In genomic region chr10:80203835-80204148, GRCh38 we compare ENCODE assay signal across 8 cellular contexts. TPM values are rescaled to one million over a fixed set of nuclear protein-coding genes. Genes with fewer than 3 reads are reported as not detected.
DNase-seq lines count a peak whose midpoint lies in the region; FAIRE-seq and TF ChIP-seq lines count a peak whose summit lies in the region.

No MANE protein-coding gene starts in this region.

- peak overlapping the region; percentile 67 for H3K4me3 ChIP-seq in Jurkat, Clone E6-1 (ENCODE audit: low read length)
- peak overlapping the region; percentile 88 to 93 for H3K4me3 ChIP-seq in neutrophil (ENCODE audit: low read depth in 1 of 2, low read length in 1 of 2)

- H3K27ac Mint-ChIP-seq in Calu3 (ENCODE audit: unreplicated experiment): peak overlapping the region; percentile 94
- H3K27ac Mint-ChIP-seq in dendritic cell treated with granulocyte-macrophage colony-stimulating factor and Interleukin-4, amounts not matched to agents 40 ng/mL and 50 ng/mL, for 4 days: peak overlapping the region; percentile 98

- H3K27ac ChIP-seq in neutrophil: peak overlapping the region; percentile 91

- TSS peak; percentile 10 for BruUV-seq in Calu3 (replicated peaks; lab: Mats Ljungman, UMichigan)

- CTCF ChIA-PET in Calu3 (lab: Charles Lee): interaction anchor here (0.7 to 1.3 kb wide), 6 partner anchors 9 to 60 kb away, joined by 3 to 8 read pairs (median 4); no protein-coding TSS in a partner anchor

- no peaks in the 10 kb centered on the region for H3K9me3 Mint-ChIP-seq in Calu3 (ENCODE audit: low read depth, unreplicated experiment)
- H3K9me3 Mint-ChIP-seq in dendritic cell treated with granulocyte-macrophage colony-stimulating factor and Interleukin-4, amounts not matched to agents 40 ng/mL and 50 ng/mL, for 4 days: no peaks in the 10 kb centered on the region

- H3K27me3 ChIP-seq in neutrophil: no peaks in the 10 kb centered on the region

- TF ChIP-seq POLR2A in H54 (IDR thresholded peaks at IDR 0.05; ENCODE audit: low read depth, low read length): no peak

- H3K4me3 Mint-ChIP-seq in Calu3 (ENCODE audit: low read depth, unreplicated experiment): peak overlapping the region; percentile 86
- H3K4me3 Mint-ChIP-seq in dendritic cell treated with granulocyte-macrophage colony-stimulating factor and Interleukin-4, amounts not matched to agents 40 ng/mL and 50 ng/mL, for 4 days: peak overlapping the region; percentile 88

- peaks cover 96% of the 10 kb centered on the region for H3K36me3 Mint-ChIP-seq in Calu3 (ENCODE audit: insufficient read depth, unreplicated experiment)
- peaks cover 30% of the 10 kb centered on the region for H3K36me3 Mint-ChIP-seq in dendritic cell treated with granulocyte-macrophage colony-stimulating factor and Interleukin-4, amounts not matched to agents 40 ng/mL and 50 ng/mL, for 4 days (ENCODE audit: low read depth)

- H3K9me3 ChIP-seq in neutrophil: no peaks in the 10 kb centered on the region

- FAIRE-seq in H54 (lab: Jason Lieb, UNC): no peak

- TF ChIP-seq CTCF in Calu3 (IDR thresholded peaks at IDR 0.05; ENCODE audit: unreplicated experiment): no peak
- no peak for TF ChIP-seq CTCF in neutrophil (IDR thresholded peaks at IDR 0.05)

- H3K27me3 Mint-ChIP-seq in Calu3 (ENCODE audit: unreplicated experiment): no peaks in the 10 kb centered on the region
- no peaks in the 10 kb centered on the region for H3K27me3 Mint-ChIP-seq in dendritic cell treated with granulocyte-macrophage colony-stimulating factor and Interleukin-4, amounts not matched to agents 40 ng/mL and 50 ng/mL, for 4 days

- H3K36me3 ChIP-seq in neutrophil: peaks cover 6% of the 10 kb centered on the region

- peaks cover 61% of the 10 kb centered on the region for H3K4me1 Mint-ChIP-seq in Calu3 (ENCODE audit: low read depth, unreplicated experiment)
- peaks cover 61% of the 10 kb centered on the region for H3K4me1 Mint-ChIP-seq in dendritic cell treated with granulocyte-macrophage colony-stimulating factor and Interleukin-4, amounts not matched to agents 40 ng/mL and 50 ng/mL, for 4 days (ENCODE audit: low read depth)

- DNase-seq in Calu3 (no peak), NCI-H2227 (lab: John Stamatoyannopoulos, UW; ENCODE audit: unreplicated experiment) (no peak), H54 (ENCODE audit: insufficient read length, low spot score) (no peak), SW 1271 (lab: John Stamatoyannopoulos, UW) (no peak), NCI-H2227 treated with DMSO at 0.1 percent for 48 hours (lab: John Stamatoyannopoulos, UW) (no peak)
- DNase-seq in Jurkat, Clone E6-1 (ENCODE audit: low read depth, low spot score): no peak

- intact Hi-C loops in Calu3 (cut with micrococcal nuclease; ENCODE audit: unreplicated experiment): loop anchor here (1.0 to 2.0 kb wide), 2 partner anchors 7 to 13 kb away; no protein-coding TSS in a partner anchor
- intact Hi-C loops in dendritic cell treated with granulocyte-macrophage colony-stimulating factor and Interleukin-4, amounts not matched to agents 40 ng/mL and 50 ng/mL, for 4 days (cut with micrococcal nuclease): loop anchor here (2.0 to 5.0 kb wide), 2 partner anchors 17 to 36 kb away; no protein-coding TSS in a partner anchor

- peaks cover 62 to 69% of the 10 kb centered on the region in 2 experiments for H3K4me1 ChIP-seq in neutrophil (ENCODE audit: control insufficient read depth in 1 of 2, insufficient read depth in 1 of 2, low read depth in 1 of 2, low read length in 1 of 2)

RNA-seq across cellular contexts. Expression of gene ANXA11, which starts 1.5 kb away (rescaled TPM):
- 835 and 846 TPM in 2 replicates for total RNA-seq in Calu3 (2022)
- polyA plus RNA-seq in Jurkat, Clone E6-1 (2012; ENCODE audit: insufficient read depth, insufficient read length): 169 TPM
